In the genomic region with DNA sequence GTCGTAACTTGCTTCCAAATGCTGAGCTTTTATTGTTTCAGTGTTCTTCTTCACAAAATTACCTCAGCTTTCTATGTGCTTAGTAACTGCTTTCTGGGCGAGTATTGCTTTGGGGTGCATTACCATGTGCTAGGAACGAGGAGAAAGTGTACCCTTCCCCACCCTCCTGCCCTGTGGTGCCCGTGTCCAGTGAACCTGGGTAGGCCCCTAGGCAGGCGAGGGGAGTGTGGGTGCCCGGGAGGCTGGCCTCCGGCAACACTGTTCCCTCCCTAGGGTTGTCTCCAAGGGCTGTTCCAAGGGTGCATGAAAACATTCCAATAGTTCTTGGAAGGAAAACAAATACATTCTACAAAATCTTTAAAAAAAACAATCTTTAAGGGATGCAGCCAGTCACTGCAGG, we compare ENCODE assay signal across 1 cellular context.
TF ChIP-seq lines count a peak whose summit lies in the region.

No MANE protein-coding gene starts in this region.

TF ChIP-seq in GM23338, 12 proteins besides CTCF, POLR2A, EP300 and RAD21 (continued from another document):
- TF ChIP-seq JUNB (IDR thresholded peaks at IDR 0.05; ENCODE audit: unreplicated experiment) (no peak), CREB1 (CRISPR knock-in tag; IDR thresholded peaks at IDR 0.05; ENCODE audit: low read depth) (no peak)
